Comparison of ENCODE assay signal across 8 cellular contexts in genomic region chr2:112542123-112542973, GRCh38. TPM values are rescaled to one million over a fixed set of nuclear protein-coding genes. Genes with fewer than 3 reads are reported as not detected.
DNase-seq lines count a peak whose midpoint lies in the region; ATAC-seq and TF ChIP-seq lines count a peak whose summit lies in the region.

Gene POLR1B (plus strand): TSS chr2:112542465. CDS start chr2:112542495, 30 bp downstream.

- peak within 1 kb of the TSS; percentile 68 to 100 (median 95) for H3K4me3 ChIP-seq in dorsolateral prefrontal cortex
- H3K4me3 ChIP-seq in liver (ENCODE audit: low read depth in 1 of 3, low read length in 3 of 3) = peak within 1 kb of the TSS; percentile 88 to 98 (median 95)

- no peak for TF ChIP-seq RAD21 in liver (IDR thresholded peaks at IDR 0.05)

- WGBS in liver = under 1% methylated on average over 66 of the region's 66 CpGs

- DNase-seq in CD14-positive monocyte (ENCODE audit: low spot score) (peak; percentile 73), NCI-H526 (lab: John Stamatoyannopoulos, UW) (peak; percentile 85 to 91), dorsolateral prefrontal cortex (peak; percentile 79 to 91 (median 88))
- DNase-seq in activated CD4-positive, alpha-beta T cell treated with anti-CD3 and anti-CD28 coated beads, Interleukin-2, amount 50 U/mL, for 24 hours (ENCODE audit: low read depth in 1 of 2, low spot score in 1 of 2) = peak; percentile 59 to 72
- DNase-seq in stimulated activated CD4-positive, alpha-beta T cell treated with anti-CD3 and anti-CD28 coated beads, Interleukin-4, amount 100 ng/mL, for 24 hours = peak; percentile 76

- intact Hi-C loops in CD14-positive monocyte (cut with micrococcal nuclease) = loop anchor here in 1 of 2 donors (2.0 to 5.0 kb wide), 2 partner anchors 42 to 285 kb away; partner anchors contain the start of genes CHCHD5 and ZC3H8
- intact Hi-C loops in dorsolateral prefrontal cortex (cut with DNase I) = loop anchor here (1.0 to 5.0 kb wide), 4 partner anchors 40 to 61 kb away; partner anchors contain the start of genes CHCHD5 (in 2 of the 2) and TTL (in 1 of the 2)

- peaks cover 0 to 4% (median 0%) of the 10 kb centered on the region in 3 donors for H3K27me3 Mint-ChIP-seq in CD14-positive monocyte (ENCODE audit: low read depth in 3 of 3)

- peaks cover 13% of the 10 kb centered on the region for H3K4me1 Mint-ChIP-seq in CD14-positive monocyte

- H3K27ac ChIP-seq in dorsolateral prefrontal cortex (peak within 1 kb of the TSS; percentile 84 to 99 (median 96)), liver (ENCODE audit: low read depth in 1 of 2, low read length in 2 of 2) (peak within 1 kb of the TSS; percentile 63 to 78)

- peaks cover 0 to 3% (median 0%) of the 10 kb centered on the region in 4 donors for H3K36me3 ChIP-seq in liver (ENCODE audit: control insufficient read depth in 4 of 4, insufficient read depth in 3 of 4, low read depth in 1 of 4, low read length in 3 of 4)

- H3K27me3 ChIP-seq in dorsolateral prefrontal cortex (no peaks in the 10 kb centered on the region), liver (ENCODE audit: control insufficient read depth in 4 of 4, insufficient read depth in 4 of 4, low read length in 3 of 4) (no peaks in the 10 kb centered on the region)

- TF ChIP-seq CTCF in CD14-positive monocyte (IDR thresholded peaks at IDR 0.05) (no peak), dorsolateral prefrontal cortex (IDR thresholded peaks at IDR 0.05 in 54 of 56, conservative IDR thresholded peaks at IDR 0.05 in 2 of 56; ENCODE audit: low read depth in 1 of 56, partially characterized antibody in 56 of 56) (peak in 17 of 56 donors; percentile 9 to 46 (median 30)), liver (IDR thresholded peaks at IDR 0.05; ENCODE audit: low read depth, low read length, missing input control) (no peak)

- H3K9me3 ChIP-seq in liver (ENCODE audit: control insufficient read depth in 4 of 4, low read length in 3 of 4) = no peaks in the 10 kb centered on the region

- H3K9me3 Mint-ChIP-seq in CD14-positive monocyte = no peaks in the 10 kb centered on the region

- ATAC-seq in GM19328 (IDR thresholded peaks at IDR 0.05; ENCODE audit: unreplicated experiment) = peak; percentile 82
- peak; percentile 80 for ATAC-seq in HG03460 (IDR thresholded peaks at IDR 0.05; ENCODE audit: unreplicated experiment)

- H3K27ac Mint-ChIP-seq in CD14-positive monocyte = peak within 1 kb of the TSS in 1 of 7 donors; percentile 99

- no peak within 1 kb of the TSS for H3K4me3 Mint-ChIP-seq in CD14-positive monocyte

- peaks cover 14 to 19% of the 10 kb centered on the region in 2 donors for H3K36me3 Mint-ChIP-seq in CD14-positive monocyte

- peaks cover 7 to 27% (median 22%) of the 10 kb centered on the region in 4 donors for H3K4me1 ChIP-seq in liver (ENCODE audit: control insufficient read depth in 4 of 4, insufficient read depth in 4 of 4, low read length in 3 of 4)

- H3K9ac ChIP-seq in liver (ENCODE audit: low read depth in 1 of 2, low read length in 2 of 2) = peak within 1 kb of the TSS; percentile 63 to 90

TF ChIP-seq in liver, 16 proteins besides CTCF, POLR2A, EP300 and RAD21:
- TF ChIP-seq JUND (IDR thresholded peaks at IDR 0.05) (peak in 1 of 2 donors; percentile 87), MAX (IDR thresholded peaks at IDR 0.05) (peak; percentile 90), FOXA2 (IDR thresholded peaks at IDR 0.05) (peak; percentile 5), HNF4G (IDR thresholded peaks at IDR 0.05) (no peak), RXRA (IDR thresholded peaks at IDR 0.05) (peak; percentile 14 to 54), YY1 (IDR thresholded peaks at IDR 0.05) (peak; percentile 75), NR2F2 (IDR thresholded peaks at IDR 0.05) (peak; percentile 61), SP1 (IDR thresholded peaks at IDR 0.05) (peak; percentile 39), ATF3 (IDR thresholded peaks at IDR 0.05) (no peak), TAF1 (conservative IDR thresholded peaks at IDR 0.05) (no peak), REST (IDR thresholded peaks at IDR 0.05) (peak; percentile 62), FOXA1 (IDR thresholded peaks at IDR 0.05) (no peak), GABPA (IDR thresholded peaks at IDR 0.05 in 1 of 2, conservative IDR thresholded peaks at IDR 0.05 in 1 of 2) (peak; percentile 86 to 96), HNF4A (conservative IDR thresholded peaks at IDR 0.05) (no peak), EGR1 (IDR thresholded peaks at IDR 0.05; ENCODE audit: low read depth in 2 of 2) (no peak), ZBTB33 (IDR thresholded peaks at IDR 0.05) (peak; percentile 97)

RNA-seq across cellular contexts. Expression of gene POLR1B, which starts in this region (rescaled TPM):
- polyA plus RNA-seq in CD14-positive monocyte = 1 to 10 TPM; 5.2 to 6.3 TPM
- total RNA-seq in dorsolateral prefrontal cortex = 10 to 100 TPM; 10.4 to 27.6 (median 17.8) TPM
- 10 to 100 TPM; 13.1 to 23.8 TPM for total RNA-seq in liver
- 1 to 10 TPM; 6.5 to 8.5 TPM for polyA plus RNA-seq in liver

Comparison
In these comparisons a context has a peak if more than half of its experiments do, and no peak if none do; other contexts are left out.
1. Peak in every context shown above with its lines: DNase-seq, ATAC-seq, H3K4me3 ChIP-seq and H3K27ac ChIP-seq.